Comparison of ENCODE assay signal across 11 cellular contexts in genomic region chr19:38395381-38396127, GRCh38. TPM values are rescaled to one million over a fixed set of nuclear protein-coding genes. Genes with fewer than 3 reads are reported as not detected.
DNase-seq lines count a peak whose midpoint lies in the region; ATAC-seq and TF ChIP-seq lines count a peak whose summit lies in the region.
"Had no signal": no experiment of that assay in that cellular context is flagged by ENCODE, and none has a peak within 500 bp of the region (broad histone marks: within the 10 kb centered on the region; RNA-seq: fewer than 3 reads in every experiment).

No MANE protein-coding gene starts in this region.

- TF ChIP-seq CTCF in upper lobe of left lung (IDR thresholded peaks at IDR 0.05) = no peak
- no peak for TF ChIP-seq CTCF in PC-9 (conservative IDR thresholded peaks at IDR 0.05)

- no peak for TF ChIP-seq EP300 in upper lobe of left lung (IDR thresholded peaks at IDR 0.05)

- no peaks in the 10 kb centered on the region for H3K79me2 ChIP-seq in PC-9 (ENCODE audit: low read depth)

- 6 to 7% methylated on average over 9 to 24 of the region's 88 CpGs for WGBS in upper lobe of left lung, 2 donors

- H3F3A ChIP-seq in PC-9 (ENCODE audit: insufficient read depth, low read depth) = peaks cover 11% of the 10 kb centered on the region; the same call in 1 of the 2 replicates

- no peaks in the 10 kb centered on the region for H4K20me1 ChIP-seq in PC-9 (ENCODE audit: insufficient read depth)

- H3K27me3 Mint-ChIP-seq in memory B cell = peaks cover 14% of the 10 kb centered on the region

- peak; percentile 67 for ATAC-seq in memory B cell (ENCODE audit: low read depth)
- ATAC-seq in upper lobe of left lung (ENCODE audit: low FRiP score in 2 of 2) = no peak
- ATAC-seq in sciatic nerve = no peak
- ATAC-seq: A549 had no signal

- TF ChIP-seq POLR2A in upper lobe of left lung (IDR thresholded peaks at IDR 0.05) = peak in 1 of 4 donors; percentile 29

- H3K4me2 ChIP-seq in PC-9 = no peak overlapping the region
- H3K4me2 ChIP-seq: A549 had no signal

- DNase-seq in activated T-cell treated with anti-CD3 and anti-CD28 coated beads for 1 hour (ENCODE audit: low read depth) (peak; percentile 30), activated T-cell treated with anti-CD3 and anti-CD28 coated beads for 4 hours (no peak), memory B cell (ENCODE audit: low spot score in 2 of 2) (no peak), upper lobe of left lung (peak in 1 of 2 donors; percentile 84), HAP-1 (ENCODE audit: low spot score in 2 of 2) (no peak), PC-9 (no peak), sciatic nerve (ENCODE audit: low spot score) (no peak)
- peak; percentile 78 for DNase-seq in activated effector memory CD4-positive, alpha-beta T cell treated with anti-CD3 and anti-CD28 coated beads, Interleukin-2, amount 50 U/mL, for 16 hours
- DNase-seq: anterior cingulate cortex had no signal

- CTCF ChIA-PET in PC-9 (lab: Charles Lee) = no interaction called here

- no peak overlapping the region for H3K27ac Mint-ChIP-seq in memory B cell

- H3K4me3 Mint-ChIP-seq in memory B cell = peak overlapping the region; percentile 59

- H3K9me2 ChIP-seq in PC-9 (ENCODE audit: insufficient read depth) = no peaks in the 10 kb centered on the region

- H3K4me1 ChIP-seq in upper lobe of left lung (peaks cover 0 to 18% (median 0%) of the 10 kb centered on the region in 4 donors), HAP-1 (no peaks in the 10 kb centered on the region), PC-9 (replicated peaks; ENCODE audit: insufficient read depth) (no peaks in the 10 kb centered on the region)

- H3K27me3 ChIP-seq in upper lobe of left lung (peaks cover 0 to 42% (median 8%) of the 10 kb centered on the region in 4 donors), HAP-1 (ENCODE audit: low read depth) (no peaks in the 10 kb centered on the region), PC-9 (ENCODE audit: insufficient read depth, low read depth) (no peaks in the 10 kb centered on the region)

- intact Hi-C loops in PC-9 (cut with micrococcal nuclease; ENCODE audit: unreplicated experiment) = no loop called here
- intact Hi-C loops in sciatic nerve (cut with DNase I) = no loop called here

- peaks cover 8% of the 10 kb centered on the region for H3K4me1 Mint-ChIP-seq in memory B cell

- H3K9me3 ChIP-seq in upper lobe of left lung (no peaks in the 10 kb centered on the region), HAP-1 (no peaks in the 10 kb centered on the region), PC-9 (ENCODE audit: insufficient read depth, low read depth) (no peaks in the 10 kb centered on the region)
- H3K9me3 ChIP-seq: A549 had no signal

- H3K4me3 ChIP-seq in upper lobe of left lung = peak overlapping the region in 3 of 4 donors; percentile 25 to 34 (median 32)
- no peak overlapping the region for H3K4me3 ChIP-seq in HAP-1
- H3K4me3 ChIP-seq in PC-9 = no peak overlapping the region
- H3K4me3 ChIP-seq: A549 had no signal

- POLR2A ChIA-PET in PC-9 (lab: Charles Lee; ENCODE audit: unreplicated experiment) = no interaction called here

- H3K36me3 Mint-ChIP-seq in memory B cell = no peaks in the 10 kb centered on the region

- H3K9me3 Mint-ChIP-seq in memory B cell = no peaks in the 10 kb centered on the region

- in situ Hi-C loops in HAP-1 (cut with MboI; ENCODE audit: low sequenced_read_pairs) = no loop called here

- H3K36me3 ChIP-seq in upper lobe of left lung (no peaks in the 10 kb centered on the region), HAP-1 (replicated peaks) (no peaks in the 10 kb centered on the region), PC-9 (ENCODE audit: low read depth) (no peaks in the 10 kb centered on the region)

- no peak overlapping the region for H2AFZ ChIP-seq in PC-9

- H3K27ac ChIP-seq in upper lobe of left lung (peak overlapping the region in 1 of 4 donors; percentile 21), PC-9 (no peak overlapping the region)
- H3K27ac ChIP-seq: A549 had no signal

- no TSS peak for BruUV-seq in PC-9 (replicated peaks; lab: Mats Ljungman, UMichigan)

RNA-seq across cellular contexts. Expression of gene SPRED3, which starts 7.1 kb away (rescaled TPM):
- total RNA-seq in upper lobe of left lung (1 to 10 TPM in 3 of 6 donors, under 1 TPM in 3; 0.11 to 2.1 (median 0.85) TPM), PC-9 (2021) (4.7 and 5.4 TPM in 2 replicates), sciatic nerve (2.3 TPM)

RNA-seq across cellular contexts. Expression of gene FAM98C, which starts 7.3 kb away (rescaled TPM):
- total RNA-seq in upper lobe of left lung (10 to 100 TPM; 16.0 to 75.4 (median 24.2) TPM), PC-9 (2021) (15.8 and 19.5 TPM in 2 replicates), sciatic nerve (24.8 TPM)

RNA-seq across cellular contexts. Expression of gene GGN, which starts 7.7 kb away (rescaled TPM):
- total RNA-seq in upper lobe of left lung = 1 to 10 TPM in 3 of 6 donors, under 1 TPM in 3; 0.44 to 8.4 (median 0.95) TPM
- total RNA-seq in PC-9 (2021) = 1.0 and 2.1 TPM in 2 replicates
- 0.31 TPM for total RNA-seq in sciatic nerve

RNA-seq across cellular contexts. Expression of gene PSMD8, which starts 21.2 kb away (rescaled TPM):
- total RNA-seq in upper lobe of left lung (100 to 1,000 TPM in 4 of 6 donors, 10 to 100 TPM in 2; 66.0 to 213 (median 121) TPM), PC-9 (2021) (141 and 222 TPM in 2 replicates), sciatic nerve (78.2 TPM)

RNA-seq across cellular contexts. Expression of gene RASGRP4, which starts 30.5 kb away (rescaled TPM):
- total RNA-seq in upper lobe of left lung (10 to 100 TPM in 4 of 6 donors, 1 to 10 TPM in 2; 4.4 to 17.5 (median 12.6) TPM), PC-9 (2021) (not detected in 2 replicates), sciatic nerve (7.0 TPM)
- total RNA-seq: fibroblast of villous mesenchyme had no signal

Comparison
In these comparisons a context has a peak if more than half of its experiments do, and no peak if none do; other contexts are left out.
1. DNase-seq: peak in activated T-cell treated with anti-CD3 and anti-CD28 coated beads for 1 hour (single experiment) and activated effector memory CD4-positive, alpha-beta T cell treated with anti-CD3 and anti-CD28 coated beads, Interleukin-2, amount 50 U/mL, for 16 hours (single experiment); none in activated T-cell treated with anti-CD3 and anti-CD28 coated beads for 4 hours (single experiment), memory B cell (0 of 2), HAP-1 (0 of 2), PC-9 (0 of 2) and sciatic nerve (single experiment).
2. H3K4me3 ChIP-seq: peak in upper lobe of left lung (3 of 4); none in HAP-1 (single experiment) and PC-9 (single experiment).